Comparison of ENCODE assay signal across 9 cellular contexts in genomic region chr5:94908889-94909480, GRCh38.
DNase-seq lines count a peak whose midpoint lies in the region; ATAC-seq, FAIRE-seq and TF ChIP-seq lines count a peak whose summit lies in the region.
"Had no signal": no experiment of that assay in that cellular context is flagged by ENCODE, and none has a peak within 500 bp of the region (broad histone marks: within the 10 kb centered on the region; RNA-seq: fewer than 3 reads in every experiment).

No MANE protein-coding gene starts in this region.

- H4K20me1 ChIP-seq in DOHH2 (ENCODE audit: control insufficient read depth, insufficient read depth, low read depth, low read length), result no peaks in the 10 kb centered on the region

- peak; percentile 84 for TF ChIP-seq CTCF in 22Rv1 (IDR thresholded peaks at IDR 0.05)
- peak; percentile 72 for TF ChIP-seq CTCF in DOHH2 (IDR thresholded peaks at IDR 0.05; ENCODE audit: low read depth, low read length, poor library complexity, severe bottlenecking)

- no peaks in the 10 kb centered on the region for H3K79me2 ChIP-seq in DOHH2 (ENCODE audit: control insufficient read depth, low read length)

- H3K4me3 ChIP-seq in DOHH2 (ENCODE audit: low read length), result no peak overlapping the region

- peaks cover 11% of the 10 kb centered on the region; the same call in 1 of the 2 replicates for H3K4me1 ChIP-seq in DOHH2 (ENCODE audit: control insufficient read depth, low read length)

- H3K4me2 ChIP-seq in DOHH2 (ENCODE audit: low read length), result no peak overlapping the region

- H3K9me2 ChIP-seq in DOHH2 (replicated peaks; ENCODE audit: control insufficient read depth, low read length), result no peaks in the 10 kb centered on the region

- FAIRE-seq in TTC549 (lab: Jason Lieb, UNC), result peak; percentile 93

- H3K36me3 ChIP-seq in DOHH2 (ENCODE audit: control insufficient read depth, low read length), result no peaks in the 10 kb centered on the region

- no peaks in the 10 kb centered on the region for H3K27me3 ChIP-seq in DOHH2 (ENCODE audit: control insufficient read depth, low read length)

- H3K27ac ChIP-seq in 22Rv1 (no peak overlapping the region), DOHH2 (ENCODE audit: low read depth, low read length) (no peak overlapping the region)
- H3K27ac ChIP-seq: epithelial cell of prostate had no signal

- ATAC-seq in HG03354 (IDR thresholded peaks at IDR 0.05; ENCODE audit: poor library complexity, severe bottlenecking, unreplicated experiment), result peak; percentile 66
- ATAC-seq in GM18511 (IDR thresholded peaks at IDR 0.05; ENCODE audit: unreplicated experiment), result no peak
- ATAC-seq in GM18868 (IDR thresholded peaks at IDR 0.05; ENCODE audit: unreplicated experiment), result no peak

- no peaks in the 10 kb centered on the region for H3K9me3 ChIP-seq in DOHH2 (ENCODE audit: control insufficient read depth, insufficient read depth, low read length)

- DNase-seq in hepatic stellate cell (ENCODE audit: low spot score) (peak; percentile 17), activated gamma-delta T cell treated with Interleukin-2 at 50 U/mL for 16 hours (no peak)

- no peaks in the 10 kb centered on the region for H3F3A ChIP-seq in DOHH2 (ENCODE audit: control insufficient read depth, insufficient read depth)
